ENCODE assay signal across 8 cellular contexts in genomic region chr9:131503626-131504465, GRCh38. TPM values are rescaled to one million over a fixed set of nuclear protein-coding genes. Genes with fewer than 3 reads are reported as not detected.
DNase-seq lines count a peak whose midpoint lies in the region; ATAC-seq and TF ChIP-seq lines count a peak whose summit lies in the region.

No MANE protein-coding gene starts in this region.

- peak overlapping the region; percentile 80 to 84 for H3K27ac Mint-ChIP-seq in T-cell

- H3K27me3 ChIP-seq in A673 (replicated peaks; ENCODE audit: insufficient read depth, low read depth, low read length, poor library complexity) (no peaks in the 10 kb centered on the region), H7 (ENCODE audit: control insufficient read depth, insufficient read depth, low read length) (peaks cover 5% of the 10 kb centered on the region; the same call in 1 of the 2 replicates)

- peaks cover 14% of the 10 kb centered on the region for H3K36me3 ChIP-seq in A673 (ENCODE audit: insufficient read depth, low read length, poor library complexity, severe bottlenecking)
- peaks cover 9% of the 10 kb centered on the region for H3K36me3 ChIP-seq in H7 (replicated peaks; ENCODE audit: control insufficient read depth, insufficient read depth, low read length)

- intact Hi-C loops in A673 (cut with micrococcal nuclease; ENCODE audit: unreplicated experiment), result loop anchor here (10.0 kb wide), 1 partner anchor 241 kb away; the partner anchor contains the start of gene RAPGEF1
- intact Hi-C loops in left colon (cut with DNase I, micrococcal nuclease), result no loop called here

- DNase-seq in A673 (ENCODE audit: low spot score) (peak; percentile 13), H7 (peak; percentile 73), T-cell (peak in 33 of 34 experiments; percentile 13 to 65 (median 49)), astrocyte of the hippocampus (ENCODE audit: low read depth, low spot score) (peak; percentile 39), left colon (peak in 1 of 2 donors; percentile 26), SKM-1 treated with dmso at 0.1 percent for 144 hours (lab: John Stamatoyannopoulos, UW; ENCODE audit: unreplicated experiment) (no peak)
- peak; percentile 23 to 75 (median 60) for DNase-seq in stimulated activated CD4-positive, alpha-beta T cell treated with anti-CD3 and anti-CD28 coated beads, TNF-alpha, amount 100 ng/mL, for 24 hours (ENCODE audit: low read depth in 3 of 3)

- H3K27me3 Mint-ChIP-seq in T-cell, result no peaks in the 10 kb centered on the region

- ATAC-seq in T-cell (replicated peaks in 1 of 4) (peak in 2 of 4 experiments; percentile 8 to 40), left colon (peak; percentile 23), HG03097 (IDR thresholded peaks at IDR 0.05; ENCODE audit: low FRiP score, unreplicated experiment) (no peak)

- no peaks in the 10 kb centered on the region for H3K9me3 ChIP-seq in A673 (ENCODE audit: low read depth, low read length, poor library complexity, severe bottlenecking)

- peaks cover 51 to 64% (median 57%) of the 10 kb centered on the region in 3 donors for H3K4me1 Mint-ChIP-seq in T-cell

- H3K4me3 ChIP-seq in A673 (ENCODE audit: low read depth, low read length, poor library complexity, severe bottlenecking), result peak overlapping the region; percentile 96
- H3K4me3 ChIP-seq in H7 (ENCODE audit: insufficient read depth, low read depth, low read length), result peak overlapping the region; percentile 84

- POLR2A ChIA-PET in A673 (lab: Charles Lee; ENCODE audit: low non-redundant PET), result no interaction called here
- POLR2A ChIA-PET in T-cell (lab: Charles Lee), result interaction anchor here in 1 of 2 donors (0.5 kb wide), 1 partner anchor 130 kb away, joined by 11 read pairs; no protein-coding TSS in a partner anchor

- no peaks in the 10 kb centered on the region for H3K9me3 Mint-ChIP-seq in T-cell

- H3K27ac ChIP-seq in A673 (ENCODE audit: low read depth, low read length, poor library complexity, severe bottlenecking), result peak overlapping the region; percentile 86

- H3K4me1 ChIP-seq in A673 (ENCODE audit: insufficient read depth, low read length, poor library complexity, severe bottlenecking), result peaks cover 5% of the 10 kb centered on the region

- no peak for TF ChIP-seq CTCF in A673 (conservative IDR thresholded peaks at IDR 0.05; ENCODE audit: low read depth, low read length)

- no TSS peak for BruUV-seq in A673 (replicated peaks; lab: Mats Ljungman, UMichigan)

- CTCF ChIA-PET in A673 (lab: Charles Lee) (no interaction called here), T-cell (lab: Charles Lee) (no interaction called here)

- peak overlapping the region; percentile 92 to 95 (median 92) for H3K4me3 Mint-ChIP-seq in T-cell

- H3K36me3 Mint-ChIP-seq in T-cell, result peaks cover 11% of the 10 kb centered on the region

RNA-seq across cellular contexts. Expression of gene POMT1, which starts 1.1 kb away (rescaled TPM):
- total RNA-seq in A673 (2021) (39.6 and 41.7 TPM in 2 replicates), T-cell (10 to 100 TPM; 45.3 to 74.4 (median 56.9) TPM), left colon (10 to 100 TPM; 30.9 to 31.0 TPM)
- 21.1 and 24.0 TPM in 2 replicates for total RNA-seq in H7 (2014; rRNA removed; shearing (Covaris generic))

RNA-seq across cellular contexts. Expression of gene UCK1, which starts 27.2 kb away (rescaled TPM):
- total RNA-seq in A673 (2021), result 48.0 and 51.6 TPM in 2 replicates
- 31.2 and 33.2 TPM in 2 replicates for total RNA-seq in H7 (2014; rRNA removed; shearing (Covaris generic))
- 10 to 100 TPM; 20.0 to 34.7 (median 32.0) TPM for total RNA-seq in T-cell
- 10 to 100 TPM; 22.6 to 29.5 TPM for total RNA-seq in left colon

RNA-seq across cellular contexts. Expression of gene PRRT1B, which starts 41.5 kb away (rescaled TPM):
- not detected in 2 replicates for total RNA-seq in A673 (2021)
- 0.22 and 1.5 TPM in 2 replicates for total RNA-seq in H7 (2014; rRNA removed; shearing (Covaris generic))
- not detected for total RNA-seq in T-cell
- 1 to 10 TPM; 3.5 to 4.1 TPM for total RNA-seq in left colon
